9 cellular contexts compared by ENCODE assay signal in the genomic region with DNA sequence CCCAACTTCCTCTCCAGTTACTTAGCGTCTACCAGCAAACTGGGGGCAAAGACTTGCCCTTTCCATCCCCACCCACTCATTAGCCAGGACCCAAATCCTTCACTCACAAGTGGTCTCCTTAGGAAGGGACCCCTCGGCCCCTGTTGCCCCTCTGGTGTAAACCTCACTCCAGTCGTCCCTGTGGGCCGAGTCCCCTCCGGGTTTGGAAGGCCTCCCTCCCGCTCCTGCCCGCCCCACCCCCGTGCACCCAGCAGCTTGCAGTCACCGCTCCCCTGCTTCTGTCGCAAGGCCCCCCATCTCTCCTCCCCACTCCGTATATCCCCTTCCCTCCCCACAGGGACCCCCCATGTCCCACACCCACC. TPM values are rescaled to one million over a fixed set of nuclear protein-coding genes. Genes with fewer than 3 reads are reported as not detected.
A peak's percentile ranks its signal among the peaks of the same experiment; 100 is the strongest.
DNase-seq lines count a peak whose midpoint lies in the region; ATAC-seq and TF ChIP-seq lines count a peak whose summit lies in the region.
"Had no signal": no experiment of that assay in that cellular context is flagged by ENCODE, and none has a peak within 500 bp of the region (broad histone marks: within the 10 kb centered on the region; RNA-seq: fewer than 3 reads in every experiment).

No MANE protein-coding gene starts in this region.

- H3K4me1 ChIP-seq in left lung, result peaks cover 6 to 61% of the 10 kb centered on the region in 2 donors

- no peaks in the 10 kb centered on the region for H3K9me3 Mint-ChIP-seq in activated CD4-positive, alpha-beta T cell treated with anti-CD3 and anti-CD28 coated beads, Interleukin-2, amount 10 ng/mL, durations not matched to agents 7 days and 5 days
- H3K9me3 Mint-ChIP-seq in activated naive CD8-positive, alpha-beta T cell treated with anti-CD3 and anti-CD28 coated beads for 36 hours, result no peaks in the 10 kb centered on the region

- H3K27me3 Mint-ChIP-seq in activated CD4-positive, alpha-beta T cell treated with anti-CD3 and anti-CD28 coated beads, Interleukin-2, amount 10 ng/mL, durations not matched to agents 7 days and 5 days, result peaks cover 28% of the 10 kb centered on the region
- peaks cover 20% of the 10 kb centered on the region for H3K27me3 Mint-ChIP-seq in activated naive CD8-positive, alpha-beta T cell treated with anti-CD3 and anti-CD28 coated beads for 36 hours

- H3K9me3 ChIP-seq in left lung, result no peaks in the 10 kb centered on the region

- H3K4me3 ChIP-seq in left lung, result peak overlapping the region; percentile 85 to 92

- intact Hi-C loops in left lung (cut with DNase I), result no loop called here

- no peaks in the 10 kb centered on the region for H3K27me3 ChIP-seq in left lung

- POLR2A ChIA-PET in activated CD4-positive, alpha-beta T cell treated with anti-CD3 and anti-CD28 coated beads, Interleukin-2, amount 10 ng/mL, durations not matched to agents 7 days and 5 days (lab: Charles Lee), result no interaction called here

- CTCF ChIA-PET in activated CD4-positive, alpha-beta T cell treated with anti-CD3 and anti-CD28 coated beads, Interleukin-2, amount 10 ng/mL, durations not matched to agents 7 days and 5 days (lab: Charles Lee), result interaction anchor here (0.5 to 2.1 kb wide), 5 partner anchors 9 to 867 kb away, joined by 3 to 8 read pairs (median 4); no protein-coding TSS in a partner anchor

- peaks cover 0 to 21% of the 10 kb centered on the region in 2 donors for H3K36me3 ChIP-seq in left lung

- TF ChIP-seq CTCF in left lung (IDR thresholded peaks at IDR 0.05), result no peak

- peaks cover 24% of the 10 kb centered on the region for H3K36me3 Mint-ChIP-seq in activated CD4-positive, alpha-beta T cell treated with anti-CD3 and anti-CD28 coated beads, Interleukin-2, amount 10 ng/mL, durations not matched to agents 7 days and 5 days (ENCODE audit: low read depth)
- H3K36me3 Mint-ChIP-seq in activated naive CD8-positive, alpha-beta T cell treated with anti-CD3 and anti-CD28 coated beads for 36 hours, result peaks cover 19% of the 10 kb centered on the region

- peak overlapping the region; percentile 39 to 89 for H3K27ac ChIP-seq in left lung
- peak overlapping the region; percentile 45 for H3K27ac ChIP-seq in temporal lobe (ENCODE audit: low read depth, low read length)

- DNase-seq in activated CD4-positive, alpha-beta T cell treated with anti-CD3 and anti-CD28 coated beads, Interleukin-2, amount 10 ng/mL, durations not matched to agents 7 days and 5 days, result no peak
- no peak for DNase-seq in activated CD4-positive, alpha-beta T cell treated with anti-CD3 and anti-CD28 coated beads for 4 hours
- no peak for DNase-seq in activated naive CD8-positive, alpha-beta T cell treated with anti-CD3 and anti-CD28 coated beads for 36 hours
- no peak for DNase-seq in left lung
- DNase-seq in retina, result no peak
- no peak for DNase-seq in globus pallidus (ENCODE audit: low spot score)
- no peak for DNase-seq in HK-2 (ENCODE audit: unreplicated experiment)

- no peak for ATAC-seq in left lung

- peak overlapping the region; percentile 87 for H3K27ac Mint-ChIP-seq in activated CD4-positive, alpha-beta T cell treated with anti-CD3 and anti-CD28 coated beads, Interleukin-2, amount 10 ng/mL, durations not matched to agents 7 days and 5 days
- H3K27ac Mint-ChIP-seq in activated naive CD8-positive, alpha-beta T cell treated with anti-CD3 and anti-CD28 coated beads for 36 hours, result peak overlapping the region; percentile 82

- peaks cover 51% of the 10 kb centered on the region for H3K4me1 Mint-ChIP-seq in activated CD4-positive, alpha-beta T cell treated with anti-CD3 and anti-CD28 coated beads, Interleukin-2, amount 10 ng/mL, durations not matched to agents 7 days and 5 days
- peaks cover 42% of the 10 kb centered on the region for H3K4me1 Mint-ChIP-seq in activated naive CD8-positive, alpha-beta T cell treated with anti-CD3 and anti-CD28 coated beads for 36 hours

- peak overlapping the region; percentile 90 for H3K4me3 Mint-ChIP-seq in activated CD4-positive, alpha-beta T cell treated with anti-CD3 and anti-CD28 coated beads, Interleukin-2, amount 10 ng/mL, durations not matched to agents 7 days and 5 days
- H3K4me3 Mint-ChIP-seq in activated naive CD8-positive, alpha-beta T cell treated with anti-CD3 and anti-CD28 coated beads for 36 hours, result peak overlapping the region; percentile 88

RNA-seq across cellular contexts. Expression of gene EFHD2, which starts 1.2 kb away (rescaled TPM):
- 10 to 100 TPM; 67.6 to 69.5 TPM for total RNA-seq in activated CD4-positive, alpha-beta T cell treated with anti-CD3 and anti-CD28 coated beads, Interleukin-2, amount 10 ng/mL, durations not matched to agents 7 days and 5 days
- 10 to 100 TPM; 45.6 to 46.2 TPM for total RNA-seq in activated naive CD8-positive, alpha-beta T cell treated with anti-CD3 and anti-CD28 coated beads for 36 hours
- total RNA-seq in left lung (100 to 1,000 TPM in 1 of 2 donors, 10 to 100 TPM in 1; 44.6 to 107 TPM), temporal lobe (7.9 TPM)

RNA-seq across cellular contexts. Expression of gene CTRC, which starts 27.4 kb away (rescaled TPM):
- under 1 TPM; 0.08 to 0.30 TPM for total RNA-seq in activated CD4-positive, alpha-beta T cell treated with anti-CD3 and anti-CD28 coated beads, Interleukin-2, amount 10 ng/mL, durations not matched to agents 7 days and 5 days
- total RNA-seq in activated naive CD8-positive, alpha-beta T cell treated with anti-CD3 and anti-CD28 coated beads for 36 hours, result under 1 TPM in 1 of 2 experiments, not detected in 1; 0.30 TPM
- total RNA-seq in left lung, result under 1 TPM in 1 of 2 donors, not detected in 1; 0.81 TPM
- total RNA-seq in temporal lobe, result not detected
- total RNA-seq: NCI-H460 had no signal

RNA-seq across cellular contexts. Expression of gene CELA2A, which starts 45.7 kb away (rescaled TPM):
- not detected for total RNA-seq in activated CD4-positive, alpha-beta T cell treated with anti-CD3 and anti-CD28 coated beads, Interleukin-2, amount 10 ng/mL, durations not matched to agents 7 days and 5 days
- not detected for total RNA-seq in activated naive CD8-positive, alpha-beta T cell treated with anti-CD3 and anti-CD28 coated beads for 36 hours
- not detected for total RNA-seq in left lung
- not detected for total RNA-seq in temporal lobe
- total RNA-seq: NCI-H460 had no signal
